10 cellular contexts compared by ENCODE assay signal in genomic region chr22:24996420-24996952, GRCh38.
DNase-seq lines count a peak whose midpoint lies in the region; ATAC-seq lines count a peak whose summit lies in the region.
"Had no signal": no experiment of that assay in that cellular context is flagged by ENCODE, and none has a peak within 500 bp of the region (broad histone marks: within the 10 kb centered on the region; RNA-seq: fewer than 3 reads in every experiment).

No MANE protein-coding gene starts in this region.

- in situ Hi-C loops in ACHN (cut with HindIII; ENCODE audit: low pct_ligation_motif_present, low pct_unique_long_range_greater_than_20kb, low sequenced_read_pairs), result no loop called here

- ATAC-seq in HG03571 (IDR thresholded peaks at IDR 0.05; ENCODE audit: unreplicated experiment) (no peak), HG02885 (IDR thresholded peaks at IDR 0.05; ENCODE audit: poor library complexity, unreplicated experiment) (no peak), HG03457 (IDR thresholded peaks at IDR 0.05; ENCODE audit: unreplicated experiment) (no peak)
- ATAC-seq: stimulated activated naive B cell treated with anti-CD40 and anti-IgM and Interleukin-4, amounts not matched to agents 10 μg/mL and 1 μg/mL and 100 μg/mL, for 72 hours had no signal

- DNase-seq in ACHN (peak; percentile 19), NCI-H128 (lab: John Stamatoyannopoulos, UW; ENCODE audit: unreplicated experiment) (peak; percentile 17), amniotic epithelial cell (ENCODE audit: low read depth) (peak; percentile 65), islet precursor cell (peak; percentile 100), 8988T (no peak)
- DNase-seq: GF-D8; stimulated activated naive B cell treated with anti-CD40 and anti-IgM and Interleukin-4, amounts not matched to agents 10 μg/mL and 1 μg/mL and 100 μg/mL, for 72 hours had no signal
